In genomic region chrX:52958113-52959010, GRCh38 we compare ENCODE assay signal across 8 cellular contexts. TPM values are rescaled to one million over a fixed set of nuclear protein-coding genes. Genes with fewer than 3 reads are reported as not detected.
A peak's percentile ranks its signal among the peaks of the same experiment; 100 is the strongest.
DNase-seq lines count a peak whose midpoint lies in the region; ATAC-seq, FAIRE-seq and TF ChIP-seq lines count a peak whose summit lies in the region.
"Not testable (repeated sequence)": the region's sequence is repeated elsewhere in the genome, so short reads cannot be mapped to it uniquely, and the experiment has no call there.

A gene with protein sequence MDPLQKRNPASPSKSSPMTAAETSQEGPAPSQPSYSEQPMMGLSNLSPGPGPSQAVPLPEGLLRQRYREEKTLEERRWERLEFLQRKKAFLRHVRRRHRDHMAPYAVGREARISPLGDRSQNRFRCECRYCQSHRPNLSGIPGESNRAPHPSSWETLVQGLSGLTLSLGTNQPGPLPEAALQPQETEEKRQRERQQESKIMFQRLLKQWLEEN (minus strand): TSS chrX:52958518. CDS start chrX:52948588, 9,930 bp downstream.

- not testable (repeated sequence) for H3K14ac ChIP-seq in IMR-90 (replicated peaks; ENCODE audit: low read depth, low read length)

- H3K79me1 ChIP-seq in IMR-90 (ENCODE audit: low read depth in 1 of 2, low read length in 2 of 2): not testable (repeated sequence)

- H2BK120ac ChIP-seq in IMR-90 (ENCODE audit: low read depth, low read length): not testable (repeated sequence)

- not testable (repeated sequence) for H3K4me1 ChIP-seq in IMR-90 (ENCODE audit: control insufficient read depth, insufficient read depth, low read length); gastroesophageal sphincter; transverse colon

- TF ChIP-seq CTCF in IMR-90 (conservative IDR thresholded peaks at IDR 0.05; ENCODE audit: low read depth, low read length); gastroesophageal sphincter (IDR thresholded peaks at IDR 0.05); natural killer cell (IDR thresholded peaks at IDR 0.05); transverse colon (IDR thresholded peaks at IDR 0.05): not testable (repeated sequence)

- H2AK5ac ChIP-seq in IMR-90 (ENCODE audit: low read depth, low read length): not testable (repeated sequence)

- H3K4ac ChIP-seq in IMR-90 (ENCODE audit: low read depth, low read length): not testable (repeated sequence)

- not testable (repeated sequence) for H4K91ac ChIP-seq in IMR-90 (ENCODE audit: insufficient read depth, low read depth, low read length)

- FAIRE-seq in GM18507 (lab: Jason Lieb, UNC): peak; percentile 99

- H4K20me1 ChIP-seq in IMR-90 (ENCODE audit: insufficient read depth, low read length): not testable (repeated sequence)

- not testable (repeated sequence) for H3K9ac ChIP-seq in IMR-90 (ENCODE audit: low read depth, low read length)

- H3K27ac ChIP-seq in IMR-90 (ENCODE audit: insufficient read depth, low read length); gastroesophageal sphincter; transverse colon: not testable (repeated sequence)

- POLR2A ChIA-PET in IMR-90 (lab: Charles Lee; ENCODE audit: unreplicated experiment): not testable (repeated sequence)

- TF ChIP-seq EP300 in gastroesophageal sphincter (IDR thresholded peaks at IDR 0.05); transverse colon (IDR thresholded peaks at IDR 0.05; ENCODE audit: low read depth): not testable (repeated sequence)

- H3K4me1 Mint-ChIP-seq in activated T-helper 17 cell treated with anti-CD3 and anti-CD28 coated beads, Interleukin-2, amount 50 U/mL, for 72 hours; natural killer cell: not testable (repeated sequence)

- not testable (repeated sequence) for TF ChIP-seq RAD21 in IMR-90 (IDR thresholded peaks at IDR 0.05; ENCODE audit: low read length)

- in situ Hi-C loops in IMR-90 (cut with MboI; ENCODE audit: low sequenced_read_pairs); transverse colon (cut with MboI; ENCODE audit: low pct_ligation_motif_present in 1 of 4, low pct_unique_long_range_greater_than_20kb in 1 of 4, low sequenced_read_pairs in 3 of 4): not testable (repeated sequence)

- WGBS in IMR-90 (ENCODE audit: extremely low coverage in 2 of 2, insufficient read length in 1 of 2), 2 experiments: no CpG with 5 or more reads among the region's 91 CpGs
- no CpG with 5 or more reads among the region's 91 CpGs for WGBS in gastroesophageal sphincter (ENCODE audit: low coverage in 1 of 2), 2 donors
- WGBS in transverse colon (ENCODE audit: low coverage in 1 of 2), 2 donors: no CpG with 5 or more reads among the region's 91 CpGs

- not testable (repeated sequence) for BruUV-seq in IMR-90 (replicated peaks; lab: Mats Ljungman, UMichigan)

- H3K9me1 ChIP-seq in IMR-90 (ENCODE audit: insufficient read depth, low read length): not testable (repeated sequence)

- not testable (repeated sequence) for H2AK9ac ChIP-seq in IMR-90 (replicated peaks; ENCODE audit: low read depth, low read length, poor library complexity)

- H3K27me3 Mint-ChIP-seq in activated T-helper 17 cell treated with anti-CD3 and anti-CD28 coated beads, Interleukin-2, amount 50 U/mL, for 72 hours; natural killer cell (ENCODE audit: low read depth in 2 of 2): not testable (repeated sequence)

- DNase-seq in GM18507 (ENCODE audit: extremely low spot score, insufficient read length, low read depth); IMR-90; natural killer cell; transverse colon: not testable (repeated sequence)

- not testable (repeated sequence) for H3K4me3 Mint-ChIP-seq in activated T-helper 17 cell treated with anti-CD3 and anti-CD28 coated beads, Interleukin-2, amount 50 U/mL, for 72 hours; natural killer cell

- H3K23ac ChIP-seq in IMR-90 (ENCODE audit: low read depth, low read length): not testable (repeated sequence)

- H2BK5ac ChIP-seq in IMR-90 (ENCODE audit: low read depth, low read length, poor library complexity, severe bottlenecking): not testable (repeated sequence)

- H3K36me3 Mint-ChIP-seq in activated T-helper 17 cell treated with anti-CD3 and anti-CD28 coated beads, Interleukin-2, amount 50 U/mL, for 72 hours (ENCODE audit: low read depth); natural killer cell: not testable (repeated sequence)

- CTCF ChIA-PET in IMR-90 (lab: Yijun Ruan, JAX): not testable (repeated sequence)

- not testable (repeated sequence) for H3K36me3 ChIP-seq in IMR-90 (ENCODE audit: control insufficient read depth, insufficient read depth, low read length); gastroesophageal sphincter; transverse colon

- dilution Hi-C loops in IMR-90 (cut with HindIII; ENCODE audit: low sequenced_read_pairs, unreplicated experiment): not testable (repeated sequence)

- not testable (repeated sequence) for H2BK20ac ChIP-seq in IMR-90 (ENCODE audit: low read depth, low read length)

- H2AFZ ChIP-seq in IMR-90 (replicated peaks; ENCODE audit: low read length, poor library complexity): not testable (repeated sequence)

- intact Hi-C loops in IMR-90 (cut with micrococcal nuclease); natural killer cell (cut with micrococcal nuclease); transverse colon (cut with DNase I; ENCODE audit: low total_unique reads): not testable (repeated sequence)

- H4K8ac ChIP-seq in IMR-90 (ENCODE audit: low read depth in 2 of 2, low read length in 2 of 2): not testable (repeated sequence)

- H3K27ac Mint-ChIP-seq in activated T-helper 17 cell treated with anti-CD3 and anti-CD28 coated beads, Interleukin-2, amount 50 U/mL, for 72 hours; natural killer cell: not testable (repeated sequence)

- H3K27me3 ChIP-seq in IMR-90 (ENCODE audit: control insufficient read depth, insufficient read depth, low read length); gastroesophageal sphincter; transverse colon: not testable (repeated sequence)

- H3K9me3 ChIP-seq in IMR-90 (ENCODE audit: control insufficient read depth, insufficient read depth, low read length); gastroesophageal sphincter; transverse colon: not testable (repeated sequence)

- H3K9me3 Mint-ChIP-seq in activated T-helper 17 cell treated with anti-CD3 and anti-CD28 coated beads, Interleukin-2, amount 50 U/mL, for 72 hours; natural killer cell: not testable (repeated sequence)

- H3K18ac ChIP-seq in IMR-90 (ENCODE audit: low read depth, low read length): not testable (repeated sequence)

- not testable (repeated sequence) for H3K4me3 ChIP-seq in IMR-90 (ENCODE audit: insufficient read depth, low read depth, low read length); gastroesophageal sphincter; transverse colon

- not testable (repeated sequence) for H3K4me2 ChIP-seq in IMR-90 (ENCODE audit: low read depth, low read length)

- not testable (repeated sequence) for H2BK15ac ChIP-seq in IMR-90 (ENCODE audit: low read depth, low read length)

- ATAC-seq in GM21390 (IDR thresholded peaks at IDR 0.05; ENCODE audit: unreplicated experiment): peak; percentile 84
- peak; percentile 88 for ATAC-seq in HG02943 (IDR thresholded peaks at IDR 0.05; ENCODE audit: low read depth, unreplicated experiment)
- peak; percentile 88 for ATAC-seq in IMR-90 (ENCODE audit: low read depth)
- peak; percentile 84 for ATAC-seq in activated T-helper 17 cell treated with anti-CD3 and anti-CD28 coated beads, Interleukin-2, amount 50 U/mL, for 72 hours (replicated peaks)
- ATAC-seq in gastroesophageal sphincter: peak; percentile 91
- peak; percentile 88 to 96 (median 88) for ATAC-seq in natural killer cell

- H4K5ac ChIP-seq in IMR-90 (ENCODE audit: low read depth, low read length): not testable (repeated sequence)

- H3K56ac ChIP-seq in IMR-90 (ENCODE audit: extremely low read depth, insufficient read depth, low read length): not testable (repeated sequence)

- TF ChIP-seq POLR2A in IMR-90 (IDR thresholded peaks at IDR 0.05; ENCODE audit: low read depth, low read length); gastroesophageal sphincter (IDR thresholded peaks at IDR 0.05); transverse colon (IDR thresholded peaks at IDR 0.05): not testable (repeated sequence)

RNA-seq across cellular contexts. Expression of the gene that starts here (rescaled TPM):
- total RNA-seq in IMR-90 (2012; rRNA removed): 7.5 TPM in 2 replicates
- 35.1 and 39.2 TPM in 2 replicates for polyA plus RNA-seq in IMR-90 (2012; rRNA removed)
- polyA plus RNA-seq in IMR-90 (2012; cell fraction: cytosol; rRNA removed): 26.6 and 29.1 TPM in 2 replicates
- polyA plus RNA-seq in IMR-90 (2012; cell fraction: nucleus; rRNA removed; ENCODE audit: low replicate concordance): 250 and 274 TPM in 2 replicates
- 10 to 100 TPM; 36.1 to 39.3 TPM for total RNA-seq in activated T-helper 17 cell treated with anti-CD3 and anti-CD28 coated beads, Interleukin-2, amount 50 U/mL, for 72 hours
- total RNA-seq in gastroesophageal sphincter: 10 to 100 TPM in 2 of 4 donors, 1 to 10 TPM in 2; 2.6 to 14.1 (median 10.7) TPM
- total RNA-seq in natural killer cell: 10 to 100 TPM; 16.2 to 19.2 (median 18.7) TPM
- 100 to 1,000 TPM in 1 of 4 donors, 10 to 100 TPM in 3; 12.6 to 246 (median 29.3) TPM for total RNA-seq in transverse colon
